ENCODE assay signal across 25 cellular contexts in the genomic region with DNA sequence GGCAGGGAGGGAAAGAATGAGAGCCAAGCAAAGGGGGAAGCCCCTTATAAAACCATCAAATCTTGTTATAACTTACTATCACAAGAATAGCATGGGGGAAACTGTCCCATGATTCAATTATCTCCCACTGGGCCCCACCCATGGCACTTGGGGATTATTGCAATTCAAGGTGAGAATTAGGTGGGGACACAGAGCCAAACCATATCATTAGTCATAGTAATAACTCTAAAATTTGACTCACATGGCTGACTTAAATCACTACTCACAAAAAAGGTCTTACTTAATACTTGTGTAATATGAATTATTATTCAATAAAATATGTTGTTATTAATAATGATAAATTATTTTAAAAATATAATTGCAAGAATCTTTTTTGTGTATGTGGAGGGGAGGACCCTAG.
"Had no signal": no experiment of that assay in that cellular context is flagged by ENCODE, and none has a peak within 500 bp of the region (broad histone marks: within the 10 kb centered on the region; RNA-seq: fewer than 3 reads in every experiment).

No MANE protein-coding gene starts in this region.

- H3K36me3 Mint-ChIP-seq: naive thymus-derived CD4-positive, alpha-beta T cell; neural progenitor cell; stimulated activated effector memory CD8-positive, alpha-beta T cell treated with anti-CD3 and anti-CD28 coated beads, Interleukin-12 subunit alpha, Interleukin-12 subunit beta, amount 100 ng/mL, for 72 hours; type B pancreatic cell had no signal

- H3K4me1 Mint-ChIP-seq: nephron; neural progenitor cell; stimulated activated effector memory CD8-positive, alpha-beta T cell treated with anti-CD3 and anti-CD28 coated beads, Interleukin-12 subunit alpha, Interleukin-12 subunit beta, amount 100 ng/mL, for 72 hours had no signal

- H3K4me3 Mint-ChIP-seq: dendritic cell treated with granulocyte-macrophage colony-stimulating factor and Interleukin-4, amounts not matched to agents 40 ng/mL and 50 ng/mL, for 4 days; endodermal cell; naive thymus-derived CD4-positive, alpha-beta T cell; nephron; neural progenitor cell; stimulated activated effector memory CD8-positive, alpha-beta T cell treated with anti-CD3 and anti-CD28 coated beads, Interleukin-12 subunit alpha, Interleukin-12 subunit beta, amount 100 ng/mL, for 72 hours; type B pancreatic cell had no signal

- FAIRE-seq: small intestine had no signal

- H3K27me3 ChIP-seq: colonic mucosa, esophagus muscularis mucosa, foreskin keratinocyte, gastroesophageal sphincter, heart left ventricle, hepatocyte, neural progenitor cell, right lobe of liver, testis, tibial artery had no signal

- H3K9me3 Mint-ChIP-seq: dendritic cell treated with granulocyte-macrophage colony-stimulating factor and Interleukin-4, amounts not matched to agents 40 ng/mL and 50 ng/mL, for 4 days; endodermal cell; nephron; neural progenitor cell; stimulated activated effector memory CD8-positive, alpha-beta T cell treated with anti-CD3 and anti-CD28 coated beads, Interleukin-12 subunit alpha, Interleukin-12 subunit beta, amount 100 ng/mL, for 72 hours; type B pancreatic cell had no signal

- H3K4me3 ChIP-seq: colonic mucosa, esophagus muscularis mucosa, gastroesophageal sphincter, heart left ventricle, hepatocyte, neural progenitor cell, right lobe of liver, testis, tibial artery had no signal

- H3K27ac Mint-ChIP-seq: dendritic cell treated with granulocyte-macrophage colony-stimulating factor and Interleukin-4, amounts not matched to agents 40 ng/mL and 50 ng/mL, for 4 days; endodermal cell; naive thymus-derived CD4-positive, alpha-beta T cell; nephron; neural progenitor cell; progenitor cell of endocrine pancreas; stimulated activated effector memory CD8-positive, alpha-beta T cell treated with anti-CD3 and anti-CD28 coated beads, Interleukin-12 subunit alpha, Interleukin-12 subunit beta, amount 100 ng/mL, for 72 hours; type B pancreatic cell had no signal

- H3K36me3 ChIP-seq: colonic mucosa, esophagus muscularis mucosa, gastroesophageal sphincter, heart left ventricle, neural progenitor cell, right lobe of liver, tibial artery had no signal

- DNase-seq: colonic mucosa; effector CD8-positive, alpha-beta T cell; endodermal cell; foreskin keratinocyte; heart left ventricle; kidney; mesendoderm; midbrain; naive thymus-derived CD4-positive, alpha-beta T cell; right lobe of liver; small intestine; stimulated activated naive CD4-positive, alpha-beta T cell treated with Interleukin-2 at 50 U/mL for 16 hours; substantia nigra; testis; tibial artery had no signal

- ATAC-seq: foreskin keratinocyte; gastroesophageal sphincter; heart left ventricle; left lobe of liver; naive thymus-derived CD4-positive, alpha-beta T cell; right lobe of liver; stimulated activated effector memory CD8-positive, alpha-beta T cell treated with anti-CD3 and anti-CD28 coated beads, Interleukin-12 subunit alpha, Interleukin-12 subunit beta, amount 100 ng/mL, for 72 hours had no signal

- H3K27me3 Mint-ChIP-seq: dendritic cell treated with granulocyte-macrophage colony-stimulating factor and Interleukin-4, amounts not matched to agents 40 ng/mL and 50 ng/mL, for 4 days; progenitor cell of endocrine pancreas; type B pancreatic cell had no signal
